ENCODE assay signal across 1 cellular context in genomic region chr1:16055613-16056520, GRCh38.
TF ChIP-seq lines count a peak whose summit lies in the region.

No MANE protein-coding gene starts in this region.

TF ChIP-seq in IMR-90, 13 proteins besides CTCF, POLR2A, EP300 and RAD21:
- TF ChIP-seq RCOR1 (IDR thresholded peaks at IDR 0.05; ENCODE audit: insufficient replicate concordance, low read length) (no peak), MAZ (IDR thresholded peaks at IDR 0.05; ENCODE audit: borderline replicate concordance, low read depth, low read length) (peak; percentile 66; the same call in 1 of the 2 replicates), SMC3 (IDR thresholded peaks at IDR 0.05; ENCODE audit: low read depth, low read length) (peak; percentile 75), USF2 (IDR thresholded peaks at IDR 0.05; ENCODE audit: low read depth, low read length) (no peak)
